Comparison of ENCODE assay signal across 21 cellular contexts in genomic region chr2:209578394-209579006, GRCh38.
DNase-seq lines count a peak whose midpoint lies in the region; ATAC-seq and TF ChIP-seq lines count a peak whose summit lies in the region.
"Had no signal": no experiment of that assay in that cellular context is flagged by ENCODE, and none has a peak within 500 bp of the region (broad histone marks: within the 10 kb centered on the region; RNA-seq: fewer than 3 reads in every experiment).

No MANE protein-coding gene starts in this region.

- H3K4me2 ChIP-seq in neural progenitor cell (peak overlapping the region; percentile 70), GM23248 (ENCODE audit: unreplicated experiment) (no peak overlapping the region)
- H3K4me2 ChIP-seq: A549 had no signal

- H3K9me3 ChIP-seq in neural progenitor cell (ENCODE audit: low read depth), result no peaks in the 10 kb centered on the region
- no peaks in the 10 kb centered on the region for H3K9me3 ChIP-seq in WERI-Rb-1 (ENCODE audit: severe bottlenecking)
- no peaks in the 10 kb centered on the region for H3K9me3 ChIP-seq in GM23248 (ENCODE audit: low read depth)
- H3K9me3 ChIP-seq: A549, breast epithelium, esophagus muscularis mucosa, left lung, spleen, uterus had no signal

- H3K4me3 ChIP-seq in neural progenitor cell (no peak overlapping the region), WERI-Rb-1 (ENCODE audit: low read depth, low read length) (no peak overlapping the region), GM23248 (no peak overlapping the region)
- H3K4me3 ChIP-seq: A549, left lung, uterus had no signal

- H3K9ac ChIP-seq in neural progenitor cell, result no peak overlapping the region
- H3K9ac ChIP-seq in GM23248, result no peak overlapping the region

- no peaks in the 10 kb centered on the region for H3K36me3 ChIP-seq in neural progenitor cell
- no peaks in the 10 kb centered on the region for H3K36me3 ChIP-seq in WERI-Rb-1
- no peaks in the 10 kb centered on the region for H3K36me3 ChIP-seq in GM23248 (ENCODE audit: low read depth)
- H3K36me3 ChIP-seq: breast epithelium, esophagus muscularis mucosa, left lung, spleen, uterus had no signal

- H3F3A ChIP-seq in neural progenitor cell (ENCODE audit: low read depth) (peaks cover 35% of the 10 kb centered on the region), GM23248 (ENCODE audit: insufficient read depth) (no peaks in the 10 kb centered on the region)

- peaks cover 22% of the 10 kb centered on the region for H4K20me1 ChIP-seq in neural progenitor cell (ENCODE audit: low read depth)
- no peaks in the 10 kb centered on the region for H4K20me1 ChIP-seq in GM23248 (ENCODE audit: insufficient read depth)

- in situ Hi-C loops in GM23248 (cut with MboI), result no loop called here

- peaks cover 7% of the 10 kb centered on the region for H3K36me3 Mint-ChIP-seq in neural progenitor cell

- H3K79me2 ChIP-seq in neural progenitor cell (ENCODE audit: low read depth), result no peaks in the 10 kb centered on the region
- no peaks in the 10 kb centered on the region for H3K79me2 ChIP-seq in GM23248 (ENCODE audit: insufficient read depth)

- TF ChIP-seq CTCF in neural progenitor cell (IDR thresholded peaks at IDR 0.05), result no peak
- TF ChIP-seq CTCF in WERI-Rb-1 (IDR thresholded peaks at IDR 0.05; ENCODE audit: low read depth, low read length), result no peak

- no peaks in the 10 kb centered on the region for H3K27me3 Mint-ChIP-seq in neural progenitor cell (ENCODE audit: insufficient read depth, low read depth)

- ATAC-seq in GM18909 (IDR thresholded peaks at IDR 0.05; ENCODE audit: poor library complexity, unreplicated experiment), result no peak
- ATAC-seq: A549; activated naive CD8-positive, alpha-beta T cell treated with anti-CD3 and anti-CD28 coated beads, Interleukin-2, amount 50 U/mL, for 24 hours; left lung had no signal

- H3K9me2 ChIP-seq in GM23248 (ENCODE audit: insufficient read depth), result no peaks in the 10 kb centered on the region

- H3K4me1 ChIP-seq in neural progenitor cell (peaks cover 31% of the 10 kb centered on the region), GM23248 (ENCODE audit: insufficient read depth) (no peaks in the 10 kb centered on the region)
- H3K4me1 ChIP-seq: A549, breast epithelium, left lung, uterus had no signal

- H3K27me3 ChIP-seq in neural progenitor cell, result no peaks in the 10 kb centered on the region
- H3K27me3 ChIP-seq in WERI-Rb-1 (ENCODE audit: insufficient read depth, low read depth, severe bottlenecking), result no peaks in the 10 kb centered on the region
- no peaks in the 10 kb centered on the region for H3K27me3 ChIP-seq in GM23248 (replicated peaks; ENCODE audit: insufficient read depth)
- H3K27me3 ChIP-seq: breast epithelium, esophagus muscularis mucosa, left lung, spleen, uterus had no signal

- H3K9me3 Mint-ChIP-seq in neural progenitor cell, result no peaks in the 10 kb centered on the region
- H3K9me3 Mint-ChIP-seq: activated naive CD8-positive, alpha-beta T cell treated with anti-CD3 and anti-CD28 coated beads, Interleukin-2, amount 50 U/mL, for 24 hours had no signal

- peak overlapping the region; percentile 2 for H3K27ac ChIP-seq in neural progenitor cell
- no peak overlapping the region for H3K27ac ChIP-seq in WERI-Rb-1
- H3K27ac ChIP-seq in GM23248, result no peak overlapping the region
- H3K27ac ChIP-seq: A549, breast epithelium, esophagus muscularis mucosa, left lung, spleen, uterus had no signal

- peaks cover 46% of the 10 kb centered on the region for H3K4me1 Mint-ChIP-seq in neural progenitor cell

- peak; percentile 14 for DNase-seq in NCI-H1105 treated with DMSO at 0.1 percent for 48 hours (lab: John Stamatoyannopoulos, UW)
- DNase-seq in NCI-H1105 (lab: John Stamatoyannopoulos, UW), result no peak
- peak; percentile 72 for DNase-seq in NCI-H2227 treated with DMSO at 0.1 percent for 48 hours (lab: John Stamatoyannopoulos, UW)
- peak; percentile 4 for DNase-seq in dermis blood vessel endothelial cell
- no peak for DNase-seq in neural progenitor cell (ENCODE audit: low spot score)
- no peak for DNase-seq in WERI-Rb-1
- DNase-seq in GM23248, result no peak
- DNase-seq: activated CD4-positive, alpha-beta T cell treated with anti-CD3 and anti-CD28 coated beads, Interleukin-2, amount 50 U/mL, for 1 hour; activated CD8-positive, alpha-beta memory T cell treated with anti-CD3 and anti-CD28 coated beads, Interleukin-2, amount 50 U/mL, for 48 hours; activated effector memory CD4-positive, alpha-beta T cell treated with Interleukin-2 at 50 U/mL for 16 hours; activated naive CD8-positive, alpha-beta T cell treated with anti-CD3 and anti-CD28 coated beads, Interleukin-2, amount 50 U/mL, for 24 hours; IMR-90; left lung; MM.1S; spleen; stimulated activated CD4-positive, alpha-beta T cell treated with anti-CD3 and anti-CD28 coated beads, Interleukin-4, amount 100 ng/mL, for 4 hours; uterus had no signal

- H3K27ac Mint-ChIP-seq in neural progenitor cell, result peak overlapping the region; percentile 97
- H3K27ac Mint-ChIP-seq: activated naive CD8-positive, alpha-beta T cell treated with anti-CD3 and anti-CD28 coated beads, Interleukin-2, amount 50 U/mL, for 24 hours had no signal

- no peak overlapping the region for H2AFZ ChIP-seq in neural progenitor cell (replicated peaks)
- no peak overlapping the region for H2AFZ ChIP-seq in GM23248

- H3K4me3 Mint-ChIP-seq in neural progenitor cell, result peak overlapping the region; percentile 85

- WGBS in GM23248 (ENCODE audit: low coverage in 1 of 2, low lambda C conversion rate in 2 of 2, missing lambda C conversion rate in 2 of 2), 2 experiments, result 50 to 71% methylated on average over 2 of the region's 3 CpGs

Comparison
In these comparisons a context has a peak if more than half of its experiments do, and no peak if none do; other contexts are left out.
1. DNase-seq: peak in NCI-H1105 treated with DMSO at 0.1 percent for 48 hours (single experiment), NCI-H2227 treated with DMSO at 0.1 percent for 48 hours (single experiment) and dermis blood vessel endothelial cell (single experiment); none in NCI-H1105 (single experiment), neural progenitor cell (single experiment), WERI-Rb-1 (single experiment) and GM23248 (single experiment).